8 cellular contexts compared by ENCODE assay signal in genomic region chr5:132557425-132557805, GRCh38. TPM values are rescaled to one million over a fixed set of nuclear protein-coding genes. Genes with fewer than 3 reads are reported as not detected.
DNase-seq lines count a peak whose midpoint lies in the region; ATAC-seq and TF ChIP-seq lines count a peak whose summit lies in the region.

No MANE protein-coding gene starts in this region.

- H3K9me3 ChIP-seq in iPS-20b (ENCODE audit: insufficient read depth, low read depth, low read length): no peaks in the 10 kb centered on the region
- H3K9me3 ChIP-seq in smooth muscle cell (replicated peaks; ENCODE audit: low read depth): no peaks in the 10 kb centered on the region

- peaks cover 2% of the 10 kb centered on the region; the same call in 1 of the 2 replicates for H3K4me1 ChIP-seq in iPS-20b (ENCODE audit: insufficient read depth, low read length)
- peaks cover 14% of the 10 kb centered on the region for H3K4me1 ChIP-seq in smooth muscle cell (ENCODE audit: low read depth)

- peak; percentile 28 for DNase-seq in ACHN
- peak; percentile 85 for DNase-seq in RKO (ENCODE audit: low spot score)
- DNase-seq in astrocyte of the cerebellum (ENCODE audit: low read depth): no peak
- no peak for DNase-seq in smooth muscle cell (lab: John Stamatoyannopoulos, UW; ENCODE audit: unreplicated experiment)
- no peak for DNase-seq in middle frontal gyrus (ENCODE audit: extremely low spot score, low spot score)

- H4K20me1 ChIP-seq in smooth muscle cell (ENCODE audit: low read depth): no peaks in the 10 kb centered on the region

- H3K9ac ChIP-seq in iPS-20b (ENCODE audit: low read depth, low read length) (peak overlapping the region; percentile 91), smooth muscle cell (ENCODE audit: low read depth) (peak overlapping the region; percentile 8)

- H3K4me3 ChIP-seq in GM12875 (ENCODE audit: low read depth, low read length) (peak overlapping the region; percentile 89), astrocyte of the cerebellum (ENCODE audit: low read depth, low read length) (peak overlapping the region; percentile 80), iPS-20b (ENCODE audit: low read length) (peak overlapping the region; percentile 92), smooth muscle cell (peak overlapping the region; percentile 87)

- WGBS in smooth muscle cell (ENCODE audit: low lambda C conversion rate): 2% methylated on average over 14 of the region's 14 CpGs

- peak overlapping the region; percentile 79 for H3K27ac ChIP-seq in iPS-20b (ENCODE audit: low read length)
- peak overlapping the region; percentile 58 for H3K27ac ChIP-seq in smooth muscle cell (ENCODE audit: low read depth)

- peak overlapping the region; percentile 99 for H3K4me2 ChIP-seq in smooth muscle cell

- in situ Hi-C loops in ACHN (cut with HindIII; ENCODE audit: low pct_ligation_motif_present, low pct_unique_long_range_greater_than_20kb, low sequenced_read_pairs) (no loop called here), astrocyte of the cerebellum (cut with HindIII; ENCODE audit: low sequenced_read_pairs) (no loop called here)

- H2AFZ ChIP-seq in smooth muscle cell (ENCODE audit: low read depth): peak overlapping the region; percentile 100

- peaks cover 7% of the 10 kb centered on the region for H3F3A ChIP-seq in smooth muscle cell (ENCODE audit: low read depth)

- H3K36me3 ChIP-seq in iPS-20b (ENCODE audit: insufficient read depth, low read depth, low read length): peaks cover 30% of the 10 kb centered on the region
- peaks cover 7% of the 10 kb centered on the region for H3K36me3 ChIP-seq in smooth muscle cell (ENCODE audit: low read depth)

- no peak for TF ChIP-seq CTCF in GM12875 (IDR thresholded peaks at IDR 0.05; ENCODE audit: borderline replicate concordance, insufficient read depth, low read depth, low read length)
- TF ChIP-seq CTCF in astrocyte of the cerebellum (IDR thresholded peaks at IDR 0.05; ENCODE audit: low read depth, low read length, missing control alignments): no peak
- TF ChIP-seq CTCF in smooth muscle cell (IDR thresholded peaks at IDR 0.05; ENCODE audit: borderline replicate concordance, insufficient read depth, poor library complexity, severe bottlenecking): no peak

- H3K27me3 ChIP-seq in iPS-20b (ENCODE audit: insufficient read depth, low read length): no peaks in the 10 kb centered on the region
- H3K27me3 ChIP-seq in smooth muscle cell (ENCODE audit: low read depth): no peaks in the 10 kb centered on the region

- peak; percentile 32 for ATAC-seq in HG03025 (IDR thresholded peaks at IDR 0.05; ENCODE audit: low FRiP score, unreplicated experiment)

- H3K79me2 ChIP-seq in smooth muscle cell (ENCODE audit: low read depth): peaks cover 15% of the 10 kb centered on the region

RNA-seq across cellular contexts. Expression of gene RAD50, which starts 0.6 kb away (rescaled TPM):
- 26.8 and 28.8 TPM in 2 replicates for total RNA-seq in smooth muscle cell
- polyA plus RNA-seq in smooth muscle cell: 19.9 and 26.1 TPM in 2 replicates

RNA-seq across cellular contexts. Expression of gene IL5, which starts 14.1 kb away (rescaled TPM):
- total RNA-seq in smooth muscle cell: not detected in 2 replicates
- polyA plus RNA-seq in smooth muscle cell: not detected in 2 replicates

Comparison
In these comparisons a context has a peak if more than half of its experiments do, and no peak if none do; other contexts are left out.
1. DNase-seq: peak in ACHN (single experiment) and RKO (single experiment); none in astrocyte of the cerebellum (single experiment), smooth muscle cell (single experiment) and middle frontal gyrus (single experiment).
2. Peak in every context shown above with its lines, with median percentiles within 50 percentile points of each other: H3K4me3 ChIP-seq.